Comparison of ENCODE assay signal across 8 cellular contexts in the genomic region with DNA sequence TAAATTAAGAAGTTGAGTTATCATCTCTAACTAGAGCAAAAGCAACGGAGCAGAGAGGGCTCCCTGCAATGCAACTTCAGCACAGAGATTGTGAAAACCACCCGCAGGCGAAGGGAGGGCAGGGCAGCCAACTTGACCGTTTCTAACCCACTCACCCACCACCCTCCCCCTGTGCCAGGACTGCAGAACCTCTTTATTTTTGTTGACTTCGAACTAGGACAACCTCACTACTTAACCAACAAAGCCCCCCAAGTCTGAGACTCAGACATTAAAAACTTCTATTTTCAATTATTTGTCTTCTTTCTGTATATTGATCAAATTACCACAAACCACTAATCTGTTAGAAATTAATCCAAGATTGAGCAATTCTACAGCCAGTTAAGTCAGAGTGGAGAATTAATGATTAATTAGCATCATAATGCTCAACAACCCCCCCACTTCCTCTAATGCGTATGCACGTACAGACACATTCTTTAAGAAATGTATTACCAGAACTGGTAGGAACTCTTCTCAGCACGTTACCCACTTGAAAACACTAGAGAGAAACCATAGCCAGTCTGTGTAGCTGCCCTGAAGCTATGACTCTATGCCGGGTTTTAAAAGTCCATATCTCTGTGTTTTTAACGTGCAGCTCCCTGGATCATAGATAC. TPM values are rescaled to one million over a fixed set of nuclear protein-coding genes. Genes with fewer than 3 reads are reported as not detected.
A peak's percentile ranks its signal among the peaks of the same experiment; 100 is the strongest.
DNase-seq lines count a peak whose midpoint lies in the region; ATAC-seq and TF ChIP-seq lines count a peak whose summit lies in the region.

No MANE protein-coding gene starts in this region.

- no peak for TF ChIP-seq POLR2A in uterus (IDR thresholded peaks at IDR 0.05)

- no peak for ATAC-seq in Right ventricle myocardium inferior
- ATAC-seq in right cardiac atrium = no peak
- ATAC-seq in GM18873 (IDR thresholded peaks at IDR 0.05; ENCODE audit: low FRiP score, unreplicated experiment) = no peak

- CTCF ChIA-PET in RWPE1 (lab: Yijun Ruan, JAX) = interaction anchor here (0.6 kb wide), 2 partner anchors 37 to 229 kb away, joined by 3 read pairs; no protein-coding TSS in a partner anchor
- CTCF ChIA-PET in activated CD4-positive, alpha-beta memory T cell treated with anti-CD3 and anti-CD28 coated beads for 36 hours (lab: Charles Lee) = no interaction called here

- 30% methylated on average over 10 of the region's 10 CpGs for WGBS in right cardiac atrium

- no peaks in the 10 kb centered on the region for H3K36me3 Mint-ChIP-seq in activated CD4-positive, alpha-beta memory T cell treated with anti-CD3 and anti-CD28 coated beads for 36 hours

- H3K27ac Mint-ChIP-seq in activated CD4-positive, alpha-beta memory T cell treated with anti-CD3 and anti-CD28 coated beads for 36 hours = no peak overlapping the region

- DNase-seq in right atrium auricular region (ENCODE audit: low spot score) (no peak), Right ventricle myocardium inferior (ENCODE audit: missing footprints) (no peak), RWPE1 (ENCODE audit: low spot score) (no peak), right cardiac atrium (peak in 1 of 3 donors; percentile 61), uterus (no peak), OCI-M1 (lab: John Stamatoyannopoulos, UW) (no peak)
- no peak for DNase-seq in activated CD4-positive, alpha-beta memory T cell treated with anti-CD3 and anti-CD28 coated beads for 36 hours

- H3K4me1 ChIP-seq in right atrium auricular region (peaks cover 0 to 58% of the 10 kb centered on the region in 2 donors), right cardiac atrium (ENCODE audit: control insufficient read depth, insufficient read depth, low read length) (peaks cover 11% of the 10 kb centered on the region), uterus (no peaks in the 10 kb centered on the region)

- no peaks in the 10 kb centered on the region for H3K9me3 ChIP-seq in right atrium auricular region
- no peaks in the 10 kb centered on the region for H3K9me3 ChIP-seq in right cardiac atrium (ENCODE audit: control insufficient read depth, low read length)
- no peaks in the 10 kb centered on the region for H3K9me3 ChIP-seq in uterus

- no peak for TF ChIP-seq CTCF in right atrium auricular region (IDR thresholded peaks at IDR 0.05)
- no peak for TF ChIP-seq CTCF in RWPE1 (conservative IDR thresholded peaks at IDR 0.05; ENCODE audit: low read depth)
- peak in 1 of 4 experiments; percentile 25 for TF ChIP-seq CTCF in uterus (IDR thresholded peaks at IDR 0.05)

- peak overlapping the region; percentile 20 to 85 for H3K4me3 ChIP-seq in right atrium auricular region
- peak overlapping the region; percentile 85 for H3K4me3 ChIP-seq in right cardiac atrium (ENCODE audit: low read length)
- H3K4me3 ChIP-seq in uterus = no peak overlapping the region

- peaks cover 37% of the 10 kb centered on the region for H3K27me3 Mint-ChIP-seq in activated CD4-positive, alpha-beta memory T cell treated with anti-CD3 and anti-CD28 coated beads for 36 hours

- H3K4me1 Mint-ChIP-seq in activated CD4-positive, alpha-beta memory T cell treated with anti-CD3 and anti-CD28 coated beads for 36 hours (ENCODE audit: low read depth) = peaks cover 12% of the 10 kb centered on the region

- H3K9me3 Mint-ChIP-seq in activated CD4-positive, alpha-beta memory T cell treated with anti-CD3 and anti-CD28 coated beads for 36 hours = no peaks in the 10 kb centered on the region

- POLR2A ChIA-PET in RWPE1 (lab: Yijun Ruan, JAX; ENCODE audit: low non-redundant PET) = interaction anchor here (0.6 kb wide), 1 partner anchor 1377 kb away, joined by 3 read pairs; no protein-coding TSS in a partner anchor
- POLR2A ChIA-PET in activated CD4-positive, alpha-beta memory T cell treated with anti-CD3 and anti-CD28 coated beads for 36 hours (lab: Charles Lee) = no interaction called here

- H3K27ac ChIP-seq in right atrium auricular region (peak overlapping the region; percentile 85 to 89), RWPE1 (peak overlapping the region; percentile 51), right cardiac atrium (ENCODE audit: low read length) (peak overlapping the region; percentile 65), uterus (peak overlapping the region; percentile 71)

- H3K36me3 ChIP-seq in right atrium auricular region (peaks cover 13% of the 10 kb centered on the region), uterus (no peaks in the 10 kb centered on the region)

- intact Hi-C loops in Right ventricle myocardium inferior (cut with DNase I) = loop anchor here (2.0 to 5.0 kb wide), 4 partner anchors 33 to 228 kb away; partner anchors contain the start of genes ABTB1 and TPRA1
- intact Hi-C loops in right cardiac atrium (cut with DNase I) = loop anchor here (5.0 to 10.0 kb wide), 6 partner anchors 56 to 156 kb away; no protein-coding TSS in a partner anchor
- intact Hi-C loops in uterus (cut with DNase I; ENCODE audit: low total_unique reads) = no loop called here
- intact Hi-C loops in activated CD4-positive, alpha-beta memory T cell treated with anti-CD3 and anti-CD28 coated beads for 36 hours (cut with micrococcal nuclease) = no loop called here

- no peaks in the 10 kb centered on the region for H3K27me3 ChIP-seq in right atrium auricular region
- no peaks in the 10 kb centered on the region for H3K27me3 ChIP-seq in right cardiac atrium (ENCODE audit: control insufficient read depth, insufficient read depth)
- H3K27me3 ChIP-seq in uterus = no peaks in the 10 kb centered on the region

- no peak overlapping the region for H3K4me3 Mint-ChIP-seq in activated CD4-positive, alpha-beta memory T cell treated with anti-CD3 and anti-CD28 coated beads for 36 hours

RNA-seq across cellular contexts. Expression of gene MGLL, which starts 2.0 kb away (rescaled TPM):
- total RNA-seq in right atrium auricular region = 10 to 100 TPM; 36.3 to 46.4 TPM
- 74.1 TPM for total RNA-seq in Right ventricle myocardium inferior
- total RNA-seq in right cardiac atrium = 10 to 100 TPM; 52.2 to 80.4 (median 65.3) TPM
- 64.9 TPM for polyA plus RNA-seq in right cardiac atrium
- 10 to 100 TPM; 12.6 to 44.8 (median 32.3) TPM for total RNA-seq in uterus
- total RNA-seq in activated CD4-positive, alpha-beta memory T cell treated with anti-CD3 and anti-CD28 coated beads for 36 hours = under 1 TPM; 0.31 to 0.41 TPM

Comparison
In these comparisons a context has a peak if more than half of its experiments do, and no peak if none do; other contexts are left out.
1. H3K4me3 ChIP-seq: peak in right atrium auricular region (2 of 2) and right cardiac atrium (single experiment); none in uterus (0 of 2).
2. RNA of gene MGLL, which starts 2.0 kb away (total RNA-seq): 52.2 to 80.4 TPM in right cardiac atrium, 74.1 TPM in Right ventricle myocardium inferior (single experiment), 36.3 to 46.4 TPM in right atrium auricular region and 12.6 to 44.8 TPM in uterus; 0.31 to 0.41 TPM in activated CD4-positive, alpha-beta memory T cell treated with anti-CD3 and anti-CD28 coated beads for 36 hours; every median in the first group is over 4 times any median in the second.
3. intact Hi-C loops: an anchor here in Right ventricle myocardium inferior (2.0 to 5.0 kb wide) and right cardiac atrium (5.0 to 10.0 kb wide); none called in uterus and activated CD4-positive, alpha-beta memory T cell treated with anti-CD3 and anti-CD28 coated beads for 36 hours.
4. Peak in every context shown above with its lines, with median percentiles within 50 percentile points of each other: H3K27ac ChIP-seq.